In the genomic region with DNA sequence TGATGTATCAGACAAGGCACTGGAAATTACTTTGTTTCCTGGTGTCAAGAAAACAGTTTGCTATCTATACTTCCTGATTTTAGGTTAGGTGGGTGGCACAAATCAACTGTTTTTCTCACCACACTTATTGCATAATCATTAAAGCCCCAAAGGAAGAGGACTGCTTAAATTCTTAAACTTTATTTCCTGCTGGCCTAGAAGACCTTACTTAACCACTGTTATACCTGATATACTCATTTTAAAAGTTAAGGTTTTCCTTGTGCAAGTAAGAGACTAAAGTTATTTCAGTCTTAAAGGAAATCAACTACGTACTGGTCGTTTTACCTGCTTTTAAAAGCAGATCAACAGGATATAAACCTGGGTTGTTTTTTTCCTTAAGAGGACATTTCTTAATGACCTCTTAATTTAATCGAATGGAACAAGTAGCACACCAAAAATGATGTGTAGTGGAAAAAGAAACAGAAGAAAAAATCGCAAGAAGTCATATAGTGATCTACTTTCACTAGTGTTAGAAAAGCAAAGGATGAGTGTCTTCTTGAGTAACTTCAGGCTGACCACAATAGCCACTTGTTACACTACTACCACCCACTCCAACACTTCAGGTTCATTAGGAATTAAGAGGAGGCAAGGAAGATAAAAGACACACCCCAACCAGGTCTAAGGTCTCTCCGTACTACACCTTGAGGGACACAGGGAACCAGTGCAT, we compare ENCODE assay signal across 8 cellular contexts. TPM values are rescaled to one million over a fixed set of nuclear protein-coding genes. Genes with fewer than 3 reads are reported as not detected.
A peak's percentile ranks its signal among the peaks of the same experiment; 100 is the strongest.
DNase-seq lines count a peak whose midpoint lies in the region; ATAC-seq and TF ChIP-seq lines count a peak whose summit lies in the region.

No MANE protein-coding gene starts in this region.

- H3K4me3 ChIP-seq in MG63 (peak overlapping the region; percentile 80), iPS-11a (ENCODE audit: low read depth, low read length) (peak overlapping the region; percentile 89), smooth muscle cell (peak overlapping the region; percentile 86)

- ATAC-seq in GM21737 (IDR thresholded peaks at IDR 0.05; ENCODE audit: unreplicated experiment) (no peak), HG03469 (IDR thresholded peaks at IDR 0.05; ENCODE audit: unreplicated experiment) (no peak), GM21786 (IDR thresholded peaks at IDR 0.05; ENCODE audit: unreplicated experiment) (no peak)

- H3K27me3 ChIP-seq in MG63 (no peaks in the 10 kb centered on the region), smooth muscle cell (ENCODE audit: low read depth) (no peaks in the 10 kb centered on the region)

- H3F3A ChIP-seq in smooth muscle cell (ENCODE audit: low read depth) = no peaks in the 10 kb centered on the region

- H4K20me1 ChIP-seq in smooth muscle cell (ENCODE audit: low read depth) = peaks cover 56% of the 10 kb centered on the region

- H3K9me3 ChIP-seq in MG63 (no peaks in the 10 kb centered on the region; the same call in 1 of the 2 replicates), smooth muscle cell (replicated peaks; ENCODE audit: low read depth) (no peaks in the 10 kb centered on the region)

- H3K4me2 ChIP-seq in smooth muscle cell = peak overlapping the region; percentile 90

- peak; percentile 34 for DNase-seq in EH (ENCODE audit: low read depth)
- no peak for DNase-seq in MG63
- DNase-seq in smooth muscle cell (lab: John Stamatoyannopoulos, UW; ENCODE audit: unreplicated experiment) = no peak

- peak; percentile 1 for TF ChIP-seq CTCF in smooth muscle cell (IDR thresholded peaks at IDR 0.05; ENCODE audit: borderline replicate concordance, insufficient read depth, poor library complexity, severe bottlenecking)

- 1 to 3% (median 1%) methylated on average over 5 of the region's 5 CpGs for WGBS in adipose tissue, 3 donors
- 15% methylated on average over 5 of the region's 5 CpGs for WGBS in smooth muscle cell (ENCODE audit: low lambda C conversion rate)

- H2AFZ ChIP-seq in smooth muscle cell (ENCODE audit: low read depth) = no peak overlapping the region

- peak overlapping the region; percentile 13 for H3K27ac ChIP-seq in adipose tissue (ENCODE audit: low read depth, low read length)
- peak overlapping the region; percentile 71 for H3K27ac ChIP-seq in smooth muscle cell (ENCODE audit: low read depth)

- H3K79me2 ChIP-seq in smooth muscle cell (ENCODE audit: low read depth) = peaks cover 63% of the 10 kb centered on the region

- H3K36me3 ChIP-seq in MG63 (peaks cover 12% of the 10 kb centered on the region), smooth muscle cell (ENCODE audit: low read depth) (no peaks in the 10 kb centered on the region)

- H3K4me1 ChIP-seq in smooth muscle cell (ENCODE audit: low read depth) = peaks cover 9% of the 10 kb centered on the region

- peak overlapping the region; percentile 94 for H3K9ac ChIP-seq in smooth muscle cell (ENCODE audit: low read depth)

RNA-seq across cellular contexts. Expression of gene CLINT1, which starts 1.0 kb away (rescaled TPM):
- 137 and 502 TPM in 2 replicates for total RNA-seq in MG63 (2014; rRNA removed; shearing (Covaris generic); ENCODE audit: low replicate concordance)
- polyA plus RNA-seq in adipose tissue = 10 to 100 TPM; 29.6 to 41.2 (median 29.7) TPM
- total RNA-seq in smooth muscle cell = 83.9 and 102 TPM in 2 replicates
- polyA plus RNA-seq in smooth muscle cell = 61.4 and 63.5 TPM in 2 replicates
